25 cellular contexts compared by ENCODE assay signal in genomic region chr4:13464973-13465372, GRCh38.
"Had no signal": no experiment of that assay in that cellular context is flagged by ENCODE, and none has a peak within 500 bp of the region (broad histone marks: within the 10 kb centered on the region; RNA-seq: fewer than 3 reads in every experiment).

No MANE protein-coding gene starts in this region.

- H3K27ac Mint-ChIP-seq: nephron; stimulated activated effector memory CD8-positive, alpha-beta T cell treated with anti-CD3 and anti-CD28 coated beads, Interleukin-12 subunit alpha, Interleukin-12 subunit beta, amount 100 ng/mL, for 72 hours; type B pancreatic cell had no signal

- H3K4me3 Mint-ChIP-seq: nephron; stimulated activated effector memory CD8-positive, alpha-beta T cell treated with anti-CD3 and anti-CD28 coated beads, Interleukin-12 subunit alpha, Interleukin-12 subunit beta, amount 100 ng/mL, for 72 hours; type B pancreatic cell had no signal

- ATAC-seq: foreskin keratinocyte; gastroesophageal sphincter; left cardiac atrium; left lung; naive thymus-derived CD4-positive, alpha-beta T cell; psoas muscle; right cardiac atrium; stimulated activated naive CD8-positive, alpha-beta T cell treated with anti-CD3 and anti-CD28 coated beads, Interleukin-15, Interleukin-2, amounts not matched to agents 100 U/mL and 50 U/mL, for 24 hours had no signal

- H3K27me3 Mint-ChIP-seq: naive thymus-derived CD4-positive, alpha-beta T cell; type B pancreatic cell had no signal

- DNase-seq: dermis blood vessel endothelial cell; effector memory CD4-positive, alpha-beta T cell; foreskin keratinocyte; heart left ventricle; left cardiac atrium; left lung; mesenchymal stem cell; midbrain; naive thymus-derived CD4-positive, alpha-beta T cell; nucleus accumbens; posterior cingulate gyrus; psoas muscle; right cardiac atrium; sigmoid colon; stimulated activated CD4-positive, alpha-beta T cell treated with anti-CD3 and anti-CD28 coated beads, Interleukin-2, amount 100 ng/mL, for 24 hours; stimulated activated CD4-positive, alpha-beta T cell treated with anti-CD3 and anti-CD28 coated beads, Interleukin-4, amount 100 ng/mL, for 24 hours; stimulated activated naive CD8-positive, alpha-beta T cell treated with anti-CD3 and anti-CD28 coated beads, Interleukin-15, Interleukin-2, amounts not matched to agents 100 U/mL and 50 U/mL, for 24 hours; substantia nigra; testis; tibial artery had no signal

- H3K9me3 Mint-ChIP-seq: type B pancreatic cell had no signal

- H3K9me3 ChIP-seq: esophagus muscularis mucosa, gastroesophageal sphincter, left lung, sigmoid colon, testis, tibial artery had no signal
